Comparison of ENCODE assay signal across 8 cellular contexts in the genomic region with DNA sequence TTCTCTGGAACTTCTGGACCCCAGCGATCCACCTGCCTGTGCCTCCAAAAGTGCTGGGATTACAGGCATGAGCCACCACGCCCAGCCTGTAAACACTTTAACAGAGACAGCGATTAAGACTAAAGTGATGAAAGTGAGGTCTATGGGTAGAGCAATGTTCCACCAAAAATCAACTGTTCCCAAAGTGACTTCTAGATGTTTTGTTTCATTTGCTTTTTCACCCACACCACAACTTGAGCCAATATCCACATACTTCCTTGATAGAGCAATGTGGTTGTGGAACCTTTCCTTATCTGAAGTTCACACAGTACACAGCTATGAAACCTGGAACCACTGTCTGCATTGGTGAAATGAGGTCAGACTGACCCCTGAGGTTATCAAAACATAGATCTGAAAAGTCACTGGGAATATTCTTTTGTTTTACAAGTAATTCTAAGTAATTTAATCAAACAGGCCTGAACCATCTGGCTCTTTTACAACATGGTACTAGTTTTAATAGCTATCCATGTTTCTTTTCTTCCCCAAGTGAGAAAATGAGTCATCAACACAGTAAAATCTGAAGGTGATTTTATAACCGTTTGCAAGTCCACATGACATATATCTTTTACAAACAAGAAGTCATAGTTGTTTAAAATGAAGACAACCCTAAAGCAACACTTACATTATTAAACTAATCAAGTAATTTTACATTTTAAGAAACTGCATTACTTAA.
DNase-seq lines count a peak whose midpoint lies in the region; TF ChIP-seq lines count a peak whose summit lies in the region.

No MANE protein-coding gene starts in this region.

- intact Hi-C loops in colonic mucosa (cut with DNase I), result no loop called here

- H3K9me3 ChIP-seq in colonic mucosa, result no peaks in the 10 kb centered on the region

- TF ChIP-seq CTCF in AG04449 (IDR thresholded peaks at IDR 0.05; ENCODE audit: insufficient read depth, low read length, missing control alignments) (no peak), colonic mucosa (IDR thresholded peaks at IDR 0.05) (no peak)

- H3K36me3 ChIP-seq in colonic mucosa (no peaks in the 10 kb centered on the region), H7 (replicated peaks; ENCODE audit: control insufficient read depth, insufficient read depth, low read length) (no peaks in the 10 kb centered on the region)

- no peak overlapping the region for H3K4me3 ChIP-seq in AG04449 (ENCODE audit: low read depth, low read length)
- no peak overlapping the region for H3K4me3 ChIP-seq in colonic mucosa
- no peak overlapping the region for H3K4me3 ChIP-seq in H7 (ENCODE audit: insufficient read depth, low read depth, low read length)

- H3K27ac ChIP-seq in colonic mucosa, result peak overlapping the region; percentile 68

- CTCF ChIA-PET in AG04449 (lab: Yijun Ruan, JAX), result interaction anchor here (1.2 kb wide), 1 partner anchor 69 kb away, joined by 5 read pairs; no protein-coding TSS in a partner anchor

- H3K4me1 ChIP-seq in colonic mucosa, result peaks cover 12% of the 10 kb centered on the region

- DNase-seq in AG04449 (ENCODE audit: low read depth, low spot score), result peak; percentile 36
- peak; percentile 83 for DNase-seq in LoVo (ENCODE audit: low spot score)
- DNase-seq in colonic mucosa, result peak; percentile 52
- DNase-seq in mucosa of gallbladder (ENCODE audit: low spot score), result peak; percentile 33
- DNase-seq in NCI-H187 (lab: John Stamatoyannopoulos, UW), result no peak
- no peak for DNase-seq in iPS-NIHi7 (ENCODE audit: extremely low spot score)
- DNase-seq in H7, result no peak
- no peak for DNase-seq in midbrain (lab: John Stamatoyannopoulos, UW)

- H3K27me3 ChIP-seq in colonic mucosa, result no peaks in the 10 kb centered on the region
- no peaks in the 10 kb centered on the region for H3K27me3 ChIP-seq in H7 (ENCODE audit: control insufficient read depth, insufficient read depth, low read length)

- POLR2A ChIA-PET in AG04449 (lab: Yijun Ruan, JAX), result interaction anchor here (0.7 kb wide), 1 partner anchor 161 kb away, joined by 3 read pairs; no protein-coding TSS in a partner anchor

- no peak overlapping the region for H3K9ac ChIP-seq in colonic mucosa (ENCODE audit: low read depth in 2 of 2, low read length in 2 of 2)

Comparison
In these comparisons a context has a peak if more than half of its experiments do, and no peak if none do; other contexts are left out.
1. DNase-seq: peak in AG04449 (single experiment), LoVo (single experiment), colonic mucosa (single experiment) and mucosa of gallbladder (single experiment); none in NCI-H187 (0 of 2), iPS-NIHi7 (single experiment), H7 (single experiment) and midbrain (single experiment).